Comparison of ENCODE assay signal across 8 cellular contexts in genomic region chr14:91142214-91142668, GRCh38. TPM values are rescaled to one million over a fixed set of nuclear protein-coding genes. Genes with fewer than 3 reads are reported as not detected.
DNase-seq lines count a peak whose midpoint lies in the region; ATAC-seq and TF ChIP-seq lines count a peak whose summit lies in the region.

No MANE protein-coding gene starts in this region.

- peak overlapping the region; percentile 66 for H3K4me3 Mint-ChIP-seq in activated naive CD8-positive, alpha-beta T cell treated with anti-CD3 and anti-CD28 coated beads, Interleukin-2, amount 10 ng/mL, durations not matched to agents 7 days and 5 days

- ATAC-seq in GM21447 (IDR thresholded peaks at IDR 0.05; ENCODE audit: unreplicated experiment) (peak; percentile 94), HG03521 (IDR thresholded peaks at IDR 0.05; ENCODE audit: unreplicated experiment) (peak; percentile 76)
- ATAC-seq in activated naive CD8-positive, alpha-beta T cell treated with anti-CD3 and anti-CD28 coated beads, Interleukin-2, amount 10 ng/mL, durations not matched to agents 7 days and 5 days (ENCODE audit: low read depth): peak; percentile 85

- POLR2A ChIA-PET in activated naive CD8-positive, alpha-beta T cell treated with anti-CD3 and anti-CD28 coated beads, Interleukin-2, amount 10 ng/mL, durations not matched to agents 7 days and 5 days (lab: Charles Lee): interaction anchor here (0.7 to 1.7 kb wide), 5 partner anchors 63 to 1422 kb away, joined by 3 to 7 read pairs (median 3); partner anchors contain the start of genes GPR68 and RPS6KA5

- no peak for TF ChIP-seq CTCF in GM13977 (IDR thresholded peaks at IDR 0.05; ENCODE audit: extremely low read depth, insufficient read depth, missing control alignments)

- H3K36me3 Mint-ChIP-seq in activated naive CD8-positive, alpha-beta T cell treated with anti-CD3 and anti-CD28 coated beads, Interleukin-2, amount 10 ng/mL, durations not matched to agents 7 days and 5 days: peaks cover 48% of the 10 kb centered on the region

- peaks cover 74% of the 10 kb centered on the region for H3K4me1 Mint-ChIP-seq in activated naive CD8-positive, alpha-beta T cell treated with anti-CD3 and anti-CD28 coated beads, Interleukin-2, amount 10 ng/mL, durations not matched to agents 7 days and 5 days

- peak overlapping the region; percentile 90 for H3K27ac Mint-ChIP-seq in activated naive CD8-positive, alpha-beta T cell treated with anti-CD3 and anti-CD28 coated beads, Interleukin-2, amount 10 ng/mL, durations not matched to agents 7 days and 5 days

- no peaks in the 10 kb centered on the region for H3K9me3 Mint-ChIP-seq in activated naive CD8-positive, alpha-beta T cell treated with anti-CD3 and anti-CD28 coated beads, Interleukin-2, amount 10 ng/mL, durations not matched to agents 7 days and 5 days

- peak; percentile 79 for DNase-seq in GM13977 (ENCODE audit: low spot score)
- peak; percentile 43 for DNase-seq in activated naive CD8-positive, alpha-beta T cell treated with anti-CD3 and anti-CD28 coated beads, Interleukin-2, amount 10 ng/mL, durations not matched to agents 7 days and 5 days
- DNase-seq in NCI-H2029 treated with DMSO at 0.1 percent for 48 hours (lab: John Stamatoyannopoulos, UW): no peak
- DNase-seq in NCI-H2081 (lab: John Stamatoyannopoulos, UW): no peak
- DNase-seq in DMS79 (lab: John Stamatoyannopoulos, UW): no peak
- DNase-seq in NCI-H748 (lab: John Stamatoyannopoulos, UW; ENCODE audit: unreplicated experiment): no peak

- no peaks in the 10 kb centered on the region for H3K27me3 Mint-ChIP-seq in activated naive CD8-positive, alpha-beta T cell treated with anti-CD3 and anti-CD28 coated beads, Interleukin-2, amount 10 ng/mL, durations not matched to agents 7 days and 5 days

- in situ Hi-C loops in GM13977 (cut with MboI; ENCODE audit: low pct_unique_long_range_greater_than_20kb, low sequenced_read_pairs, unreplicated experiment): no loop called here

RNA-seq across cellular contexts. Expression of gene DGLUCY, which starts 28.4 kb away (rescaled TPM):
- total RNA-seq in activated naive CD8-positive, alpha-beta T cell treated with anti-CD3 and anti-CD28 coated beads, Interleukin-2, amount 10 ng/mL, durations not matched to agents 7 days and 5 days: 100 to 1,000 TPM; 135 to 136 TPM

Comparison
In these comparisons a context has a peak if more than half of its experiments do, and no peak if none do; other contexts are left out.
1. DNase-seq: peak in GM13977 (single experiment) and activated naive CD8-positive, alpha-beta T cell treated with anti-CD3 and anti-CD28 coated beads, Interleukin-2, amount 10 ng/mL, durations not matched to agents 7 days and 5 days (single experiment); none in NCI-H2029 treated with DMSO at 0.1 percent for 48 hours (single experiment), NCI-H2081 (0 of 2), DMS79 (single experiment) and NCI-H748 (single experiment).
2. Peak in every context shown above with its lines, with median percentiles within 50 percentile points of each other: ATAC-seq.